ENCODE assay signal across 9 cellular contexts in genomic region chrX:10110316-10110932, GRCh38. TPM values are rescaled to one million over a fixed set of nuclear protein-coding genes. Genes with fewer than 3 reads are reported as not detected.
A peak's percentile ranks its signal among the peaks of the same experiment; 100 is the strongest.
DNase-seq lines count a peak whose midpoint lies in the region; ATAC-seq, FAIRE-seq and TF ChIP-seq lines count a peak whose summit lies in the region.
"Had no signal": no experiment of that assay in that cellular context is flagged by ENCODE, and none has a peak within 500 bp of the region (broad histone marks: within the 10 kb centered on the region; RNA-seq: fewer than 3 reads in every experiment).

No MANE protein-coding gene starts in this region.

- H3K4me3 ChIP-seq in BLaER1, result peak overlapping the region; percentile 46

- no peaks in the 10 kb centered on the region for H3K27me3 ChIP-seq in BLaER1

- no peaks in the 10 kb centered on the region for H4K20me1 ChIP-seq in BLaER1

- peak overlapping the region; percentile 67 for H3K9ac ChIP-seq in BLaER1

- ATAC-seq in GM19025 (IDR thresholded peaks at IDR 0.05; ENCODE audit: low read depth, unreplicated experiment), result peak; percentile 1
- no peak for ATAC-seq in natural killer cell treated with Interleukin-12 subunit alpha and Interleukin-12 subunit beta and Interleukin-15 and Interleukin-18, amount 100 ng/mL, for 72 hours
- no peak for ATAC-seq in HG02973 (IDR thresholded peaks at IDR 0.05; ENCODE audit: unreplicated experiment)

- no peaks in the 10 kb centered on the region for H3K36me3 ChIP-seq in BLaER1

- peaks cover 100% of the 10 kb centered on the region for H3K4me1 ChIP-seq in BLaER1

- no peaks in the 10 kb centered on the region for H3K27me3 Mint-ChIP-seq in activated naive CD8-positive, alpha-beta T cell
- H3K27me3 Mint-ChIP-seq in natural killer cell treated with Interleukin-12 subunit alpha and Interleukin-12 subunit beta and Interleukin-15 and Interleukin-18, amount 100 ng/mL, for 72 hours, result no peaks in the 10 kb centered on the region

- FAIRE-seq in GM12892 (lab: Jason Lieb, UNC), result no peak

- H3K36me3 Mint-ChIP-seq in activated naive CD8-positive, alpha-beta T cell, result peaks cover 5% of the 10 kb centered on the region
- no peaks in the 10 kb centered on the region for H3K36me3 Mint-ChIP-seq in natural killer cell treated with Interleukin-12 subunit alpha and Interleukin-12 subunit beta and Interleukin-15 and Interleukin-18, amount 100 ng/mL, for 72 hours

- peak overlapping the region; percentile 99 for H3K27ac Mint-ChIP-seq in activated naive CD8-positive, alpha-beta T cell
- H3K27ac Mint-ChIP-seq in natural killer cell treated with Interleukin-12 subunit alpha and Interleukin-12 subunit beta and Interleukin-15 and Interleukin-18, amount 100 ng/mL, for 72 hours, result peak overlapping the region; percentile 77 to 78

- no peak for TF ChIP-seq POLR2A in GM12892 (IDR thresholded peaks at IDR 0.05; ENCODE audit: low read depth, low read length)

- H3K9me3 Mint-ChIP-seq in activated naive CD8-positive, alpha-beta T cell (ENCODE audit: low read depth), result no peaks in the 10 kb centered on the region
- no peaks in the 10 kb centered on the region for H3K9me3 Mint-ChIP-seq in natural killer cell treated with Interleukin-12 subunit alpha and Interleukin-12 subunit beta and Interleukin-15 and Interleukin-18, amount 100 ng/mL, for 72 hours

- H3K4me1 Mint-ChIP-seq in activated naive CD8-positive, alpha-beta T cell (ENCODE audit: low read depth), result peaks cover 68% of the 10 kb centered on the region
- peaks cover 5 to 16% of the 10 kb centered on the region in 2 donors for H3K4me1 Mint-ChIP-seq in natural killer cell treated with Interleukin-12 subunit alpha and Interleukin-12 subunit beta and Interleukin-15 and Interleukin-18, amount 100 ng/mL, for 72 hours (ENCODE audit: low read depth in 2 of 2)

- peak overlapping the region; percentile 82 for H3K4me2 ChIP-seq in BLaER1

- H3K4me3 Mint-ChIP-seq in activated naive CD8-positive, alpha-beta T cell, result peak overlapping the region; percentile 87
- peak overlapping the region; percentile 70 for H3K4me3 Mint-ChIP-seq in natural killer cell treated with Interleukin-12 subunit alpha and Interleukin-12 subunit beta and Interleukin-15 and Interleukin-18, amount 100 ng/mL, for 72 hours

- no peak for DNase-seq in natural killer cell treated with Interleukin-12 subunit alpha and Interleukin-12 subunit beta and Interleukin-15 and Interleukin-18, amount 100 ng/mL, for 72 hours (ENCODE audit: low spot score)
- DNase-seq in GOT3 (lab: John Stamatoyannopoulos, UW) (no peak), epidermal melanocyte (ENCODE audit: insufficient read length, low spot score) (no peak), GM12892 (ENCODE audit: insufficient read length) (no peak)

- H3K9me3 ChIP-seq in BLaER1, result no peaks in the 10 kb centered on the region

- H3K27ac ChIP-seq in BLaER1, result peak overlapping the region; percentile 86

RNA-seq across cellular contexts. Expression of gene CLCN4, which starts 46.4 kb away (rescaled TPM):
- not detected for total RNA-seq in natural killer cell treated with Interleukin-12 subunit alpha and Interleukin-12 subunit beta and Interleukin-15 and Interleukin-18, amount 100 ng/mL, for 72 hours
- polyA plus RNA-seq in GM12892 (2012; ENCODE audit: missing spikeins), result 0.74 TPM
- total RNA-seq: T-helper 1 cell treated with Interleukin-12 subunit alpha and Interleukin-12 subunit beta and Interleukin-4 antibody, amounts not matched to agents 30 ng/mL and 1 ng/mL, for 36 hours had no signal
